In the genomic region with DNA sequence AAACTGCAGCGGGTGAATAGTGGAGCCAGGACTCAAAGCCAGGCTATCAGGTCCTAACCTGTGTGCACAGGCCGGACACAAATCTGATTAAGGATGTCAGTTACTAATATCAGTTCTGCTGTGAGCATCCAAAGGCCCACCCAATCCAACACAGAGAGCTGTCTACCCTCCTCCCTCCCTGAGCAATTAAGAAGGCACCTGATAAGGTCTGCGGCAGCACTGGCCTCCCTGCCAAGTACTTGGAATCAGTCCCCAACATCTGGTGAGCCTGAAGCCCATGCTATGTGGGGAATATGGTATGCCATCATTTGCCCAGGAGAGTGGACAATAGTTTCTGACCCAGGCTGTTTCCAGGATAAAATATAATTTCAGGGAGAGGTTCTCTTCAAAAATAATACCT, we compare ENCODE assay signal across 24 cellular contexts. TPM values are rescaled to one million over a fixed set of nuclear protein-coding genes. Genes with fewer than 3 reads are reported as not detected.
DNase-seq lines count a peak whose midpoint lies in the region; ATAC-seq, FAIRE-seq and TF ChIP-seq lines count a peak whose summit lies in the region.
"Had no signal": no experiment of that assay in that cellular context is flagged by ENCODE, and none has a peak within 500 bp of the region (broad histone marks: within the 10 kb centered on the region; RNA-seq: fewer than 3 reads in every experiment).

No MANE protein-coding gene starts in this region.

- H3K14ac ChIP-seq in mesenchymal stem cell (ENCODE audit: low read length in 2 of 2) = no peak overlapping the region

- H2BK120ac ChIP-seq in mesenchymal stem cell (ENCODE audit: low read depth, low read length) = no peak overlapping the region

- no peak overlapping the region for H2BK5ac ChIP-seq in mesenchymal stem cell (ENCODE audit: low read depth, low read length, poor library complexity, severe bottlenecking)

- H3K4me2 ChIP-seq in SK-N-SH (no peak overlapping the region), K562 (ENCODE audit: insufficient read depth, low read length) (no peak overlapping the region), mesenchymal stem cell (ENCODE audit: low read length, poor library complexity, severe bottlenecking) (no peak overlapping the region)

- no peaks in the 10 kb centered on the region for H3K9me1 ChIP-seq in K562 (ENCODE audit: control insufficient read depth, insufficient read depth, low read length)

- no peak overlapping the region for H3K4ac ChIP-seq in mesenchymal stem cell (ENCODE audit: low read depth in 1 of 2, low read length in 2 of 2)

- no peaks in the 10 kb centered on the region for H3K36me3 Mint-ChIP-seq in activated naive CD4-positive, alpha-beta T cell treated with anti-CD3 and anti-CD28 coated beads for 36 hours (ENCODE audit: low read depth)

- H3K4me3 Mint-ChIP-seq in activated naive CD4-positive, alpha-beta T cell treated with anti-CD3 and anti-CD28 coated beads for 36 hours = no peak overlapping the region
- H3K4me3 Mint-ChIP-seq: CD14-positive monocyte; CD8-positive, alpha-beta T cell had no signal

- H3K23ac ChIP-seq in mesenchymal stem cell (ENCODE audit: low read length in 2 of 2) = no peak overlapping the region

- peaks cover 6 to 13% of the 10 kb centered on the region in 2 experiments; a peak in 3 of 4 replicates for H3K4me1 ChIP-seq in SK-N-SH (ENCODE audit: control insufficient read depth in 1 of 2, insufficient read depth in 2 of 2, low read depth in 1 of 2, low read length in 1 of 2)
- peaks cover 6 to 16% of the 10 kb centered on the region in 2 experiments; a peak in 4 of 5 replicates for H3K4me1 ChIP-seq in K562 (replicated peaks in 1 of 2; ENCODE audit: control insufficient read depth in 2 of 2, insufficient read depth in 2 of 2, low read length in 2 of 2)
- peaks cover 14% of the 10 kb centered on the region for H3K4me1 ChIP-seq in mesenchymal stem cell (ENCODE audit: control insufficient read depth, insufficient read depth, low read depth, low read length)
- H3K4me1 ChIP-seq in effector memory CD4-positive, alpha-beta T cell (ENCODE audit: control insufficient read depth, insufficient read depth, low read length, poor library complexity, severe bottlenecking) = peaks cover 8% of the 10 kb centered on the region

- H3K4me3 ChIP-seq in SK-N-SH (ENCODE audit: low read depth in 2 of 2, low read length in 1 of 2) = no peak overlapping the region
- no peak overlapping the region for H3K4me3 ChIP-seq in K562
- H3K4me3 ChIP-seq in mesenchymal stem cell (ENCODE audit: insufficient read depth in 1 of 2, low read depth in 1 of 2, low read length in 2 of 2) = peak overlapping the region in 1 of 2 experiments; percentile 98
- H3K4me3 ChIP-seq in effector memory CD4-positive, alpha-beta T cell (ENCODE audit: insufficient read depth, low read depth, low read length, poor library complexity, severe bottlenecking) = no peak overlapping the region

- BruUV-seq in K562 (replicated peaks; lab: Mats Ljungman, UMichigan) = no TSS peak

- DNase-seq in SK-N-SH = peak; percentile 21
- DNase-seq in K562 (ENCODE audit: extremely low read depth in 1 of 4, low spot score in 3 of 4) = no peak
- DNase-seq in mesenchymal stem cell = no peak
- no peak for DNase-seq in HuH-7 (ENCODE audit: low spot score)
- no peak for DNase-seq in activated naive CD4-positive, alpha-beta T cell treated with anti-CD3 and anti-CD28 coated beads for 36 hours
- no peak for DNase-seq in effector memory CD4-positive, alpha-beta T cell
- DNase-seq: CD8-positive, alpha-beta T cell; COR-L47; DMS153; DND-41; GDM1; HCEC 1CT had no signal

- peaks cover 35% of the 10 kb centered on the region for H3K4me1 Mint-ChIP-seq in activated naive CD4-positive, alpha-beta T cell treated with anti-CD3 and anti-CD28 coated beads for 36 hours (ENCODE audit: low read depth)

- H2AFZ ChIP-seq in SK-N-SH (ENCODE audit: low read depth) (no peak overlapping the region), K562 (ENCODE audit: low read depth, low read length) (no peak overlapping the region), mesenchymal stem cell (ENCODE audit: low read depth, low read length) (no peak overlapping the region)

- intact Hi-C loops in K562 (cut with micrococcal nuclease) = no loop called here
- intact Hi-C loops in activated naive CD4-positive, alpha-beta T cell treated with anti-CD3 and anti-CD28 coated beads for 36 hours (cut with micrococcal nuclease) = no loop called here

- TF ChIP-seq EP300 in SK-N-SH (IDR thresholded peaks at IDR 0.05; ENCODE audit: borderline replicate concordance in 1 of 2, low read depth in 1 of 2, low read length in 1 of 2) (no peak), K562 (IDR thresholded peaks at IDR 0.05; ENCODE audit: low read length) (no peak)

- peaks cover 10% of the 10 kb centered on the region for H3F3A ChIP-seq in SK-N-SH (replicated peaks; ENCODE audit: insufficient read depth)

- H3K36me3 ChIP-seq in SK-N-SH (replicated peaks in 1 of 2; ENCODE audit: control insufficient read depth in 1 of 2, insufficient read depth in 2 of 2, low read length in 1 of 2) (no peaks in the 10 kb centered on the region), K562 (ENCODE audit: control insufficient read depth, insufficient read depth, low read length) (no peaks in the 10 kb centered on the region), mesenchymal stem cell (ENCODE audit: control insufficient read depth in 1 of 2, insufficient read depth in 2 of 2, low read depth in 1 of 2, low read length in 2 of 2) (peaks cover 0 to 8% of the 10 kb centered on the region in 2 experiments)
- H3K36me3 ChIP-seq in effector memory CD4-positive, alpha-beta T cell (ENCODE audit: control insufficient read depth, insufficient read depth, low read length) = no peaks in the 10 kb centered on the region

- H3K27me3 Mint-ChIP-seq in activated naive CD4-positive, alpha-beta T cell treated with anti-CD3 and anti-CD28 coated beads for 36 hours (ENCODE audit: low read depth) = no peaks in the 10 kb centered on the region
- H3K27me3 Mint-ChIP-seq: IgD-negative memory B cell had no signal

- peak overlapping the region; percentile 26 for H2BK15ac ChIP-seq in mesenchymal stem cell (ENCODE audit: low read depth, poor library complexity, severe bottlenecking)

- POLR2A ChIA-PET in SK-N-SH (lab: Yijun Ruan, JAX) (no interaction called here), K562 (lab: Yijun Ruan, JAX) (interaction anchor here (1.1 kb wide), 1 partner anchor 104 kb away, joined by 3 read pairs; no protein-coding TSS in a partner anchor)

- no peak overlapping the region for H3K27ac Mint-ChIP-seq in activated naive CD4-positive, alpha-beta T cell treated with anti-CD3 and anti-CD28 coated beads for 36 hours
- H3K27ac Mint-ChIP-seq: CD8-positive, alpha-beta T cell; IgD-negative memory B cell had no signal

- H3K79me2 ChIP-seq in SK-N-SH (ENCODE audit: insufficient read depth) (peaks cover 34% of the 10 kb centered on the region), K562 (ENCODE audit: control insufficient read depth, insufficient read depth, low read length) (no peaks in the 10 kb centered on the region)

- H4K91ac ChIP-seq in mesenchymal stem cell (ENCODE audit: low read length) = no peak overlapping the region

- ATAC-seq in SK-N-SH treated with all-trans-retinoic acid at 6 μM for 48 hours (no peak), K562 (no peak), GM19324 (IDR thresholded peaks at IDR 0.05; ENCODE audit: low FRiP score, unreplicated experiment) (no peak)
- ATAC-seq: CD8-positive, alpha-beta T cell had no signal

- CTCF ChIA-PET in SK-N-SH (lab: Yijun Ruan, JAX) = interaction anchor here (1.7 kb wide), 1 partner anchor 11 kb away, joined by 7 read pairs; no protein-coding TSS in a partner anchor
- CTCF ChIA-PET in K562 (lab: Yijun Ruan, JAX; ENCODE audit: low intra/inter-chr PET ratio) = no interaction called here
- CTCF ChIA-PET in activated naive CD4-positive, alpha-beta T cell treated with anti-CD3 and anti-CD28 coated beads for 36 hours (lab: Charles Lee) = interaction anchor here (1.0 kb wide), 1 partner anchor 78 kb away, joined by 6 read pairs; no protein-coding TSS in a partner anchor

- TF ChIP-seq RAD21 in SK-N-SH (IDR thresholded peaks at IDR 0.05; ENCODE audit: low read length) = no peak
- no peak for TF ChIP-seq RAD21 in K562 (CRISPR knock-in tag; conservative IDR thresholded peaks at IDR 0.05 in 1 of 2, IDR thresholded peaks at IDR 0.05 in 1 of 2)

- no peaks in the 10 kb centered on the region for H3K27me3 ChIP-seq in SK-N-SH (ENCODE audit: insufficient read depth)
- H3K27me3 ChIP-seq in K562 (ENCODE audit: control insufficient read depth in 2 of 2, insufficient read depth in 2 of 2, low read length in 2 of 2) = no peaks in the 10 kb centered on the region
- H3K27me3 ChIP-seq in mesenchymal stem cell (ENCODE audit: control insufficient read depth in 1 of 2, insufficient read depth in 1 of 2, low read length in 2 of 2) = no peaks in the 10 kb centered on the region
- no peaks in the 10 kb centered on the region for H3K27me3 ChIP-seq in effector memory CD4-positive, alpha-beta T cell (replicated peaks; ENCODE audit: control insufficient read depth, insufficient read depth, low read length, poor library complexity, severe bottlenecking)

- WGBS in SK-N-SH (ENCODE audit: low lambda C conversion rate) = 95% methylated on average over 3 of the region's 3 CpGs
- 34% methylated on average over 3 of the region's 3 CpGs for WGBS in K562 (ENCODE audit: insufficient coverage, low coverage, missing lambda C conversion rate)
- WGBS in mesenchymal stem cell = 100% methylated on average over 2 of the region's 3 CpGs

- H3K9ac ChIP-seq in SK-N-SH (no peak overlapping the region), K562 (ENCODE audit: insufficient read depth in 1 of 2, low read depth in 2 of 2, low read length in 2 of 2) (0 out of 4 replicates have a peak overlapping the region, but pooled peaks of 1 of the 2 experiments have one; percentile 21), mesenchymal stem cell (ENCODE audit: low read length) (no peak overlapping the region)

- no peaks in the 10 kb centered on the region for H3K9me2 ChIP-seq in SK-N-SH

- in situ Hi-C loops in K562 (cut with MboI) = no loop called here

- no peak overlapping the region for H2AK5ac ChIP-seq in mesenchymal stem cell (ENCODE audit: low read length, severe bottlenecking)

- H4K20me1 ChIP-seq in SK-N-SH (ENCODE audit: insufficient read depth) (no peaks in the 10 kb centered on the region), K562 (replicated peaks; ENCODE audit: control insufficient read depth, insufficient read depth, low read length) (0 out of 2 replicates have a peak, but pooled peaks cover 5% of the 10 kb centered on the region)

- FAIRE-seq in K562 (lab: Jason Lieb, UNC) = no peak
- FAIRE-seq: D721Med, GM12892, GM19239 had no signal

- H3K79me1 ChIP-seq in mesenchymal stem cell (replicated peaks; ENCODE audit: low read length, poor library complexity, severe bottlenecking) = peaks cover 34% of the 10 kb centered on the region

- no peak for TF ChIP-seq POLR2A in K562 (conservative IDR thresholded peaks at IDR 0.05)

- no peak overlapping the region for H3K18ac ChIP-seq in mesenchymal stem cell (ENCODE audit: low read depth in 1 of 2, low read length in 2 of 2)

- peaks cover 2% of the 10 kb centered on the region for H3K9me3 Mint-ChIP-seq in activated naive CD4-positive, alpha-beta T cell treated with anti-CD3 and anti-CD28 coated beads for 36 hours
- H3K9me3 Mint-ChIP-seq: CD14-positive monocyte; CD8-positive, alpha-beta T cell; IgD-negative memory B cell had no signal

- TF ChIP-seq CTCF in SK-N-SH (IDR thresholded peaks at IDR 0.05) (no peak), K562 (IDR thresholded peaks at IDR 0.05 in 2 of 3, conservative IDR thresholded peaks at IDR 0.05 in 1 of 3; ENCODE audit: insufficient read depth in 2 of 3, low read depth in 1 of 3, low read length in 3 of 3) (no peak)

- no peak overlapping the region for H4K8ac ChIP-seq in mesenchymal stem cell (ENCODE audit: low read length)

- H2BK12ac ChIP-seq in mesenchymal stem cell (ENCODE audit: low read length in 2 of 2) = no peak overlapping the region

- H3K27ac ChIP-seq in SK-N-SH (ENCODE audit: low read depth in 2 of 2, low read length in 1 of 2) (no peak overlapping the region), K562 (ENCODE audit: extremely low read depth, low read depth, low read length) (no peak overlapping the region), mesenchymal stem cell (ENCODE audit: low read length, poor library complexity, severe bottlenecking) (no peak overlapping the region)
- H3K27ac ChIP-seq in effector memory CD4-positive, alpha-beta T cell (ENCODE audit: insufficient read depth, low read length, poor library complexity, severe bottlenecking) = no peak overlapping the region
- H3K27ac ChIP-seq: 22Rv1, HL-60 had no signal

- no peaks in the 10 kb centered on the region for H3K9me3 ChIP-seq in SK-N-SH
- no peaks in the 10 kb centered on the region for H3K9me3 ChIP-seq in K562 (replicated peaks; ENCODE audit: control insufficient read depth, insufficient read depth, low read depth, low read length)
- no peaks in the 10 kb centered on the region for H3K9me3 ChIP-seq in mesenchymal stem cell (ENCODE audit: control insufficient read depth, low read length)
- H3K9me3 ChIP-seq in effector memory CD4-positive, alpha-beta T cell (ENCODE audit: control insufficient read depth, low read length) = no peaks in the 10 kb centered on the region

RNA-seq across cellular contexts. Expression of gene HEBP1, which starts 3.8 kb away (rescaled TPM):
- 16.3 and 17.9 TPM in 2 replicates for polyA plus RNA-seq in SK-N-SH (2012; rRNA removed)
- 24.2 and 25.8 TPM in 2 replicates for polyA plus RNA-seq in SK-N-SH (2012; cell fraction: cytosol; rRNA removed)
- polyA plus RNA-seq in SK-N-SH (2012; cell fraction: nucleus; rRNA removed) = 12.7 and 18.1 TPM in 2 replicates
- total RNA-seq in K562 (2011; cell fraction: chromatin; rRNA removed; ENCODE audit: low replicate concordance) = 3.2 and 4.8 TPM in 2 replicates
- total RNA-seq in K562 (2011; cell fraction: nucleolus; rRNA removed) = 1.7 and 1.8 TPM in 2 replicates
- 4.2 and 4.4 TPM in 2 replicates for total RNA-seq in K562 (2011; cell fraction: nucleoplasm; rRNA removed)
- 2.3 and 2.7 TPM in 2 replicates for total RNA-seq in K562 (2014; rRNA removed)
- total RNA-seq in K562 (2014; rRNA removed; fragmentation: Illumina TruSeq; extraction: Trizol) = 1.3 and 1.8 TPM in 2 replicates
- total RNA-seq in K562 (2015; rRNA removed; fragmentation: Illumina TruSeq; extraction: Trizol) = 1.3 and 1.6 TPM in 2 replicates
- 8.3 and 8.6 TPM in 2 replicates for total RNA-seq in K562 (2021)
- polyA plus RNA-seq in K562 (2011; rRNA removed) = 2.4 and 5.2 TPM in 2 replicates
- polyA plus RNA-seq in K562 (2011; cell fraction: cytosol; rRNA removed) = 2.8 and 5.6 TPM in 2 replicates
- polyA plus RNA-seq in K562 (2011; cell fraction: nucleus; rRNA removed) = 2.6 and 3.0 TPM in 2 replicates
- polyA plus RNA-seq in K562 (2012) = 9.0 and 17.5 TPM in 2 replicates
- polyA plus RNA-seq in K562 (2014; fragmentation: Illumina TruSeq; extraction: Trizol) = 10.1 and 11.1 TPM in 2 replicates
- polyA plus RNA-seq in K562 (2014; fragmentation: Nextera tagmentation; extraction: Ambion mirVana) = 1 to 10 TPM; 1.1 to 1.4 TPM
- polyA plus RNA-seq in K562 (2014; rRNA removed) = 5.1 and 5.4 TPM in 2 replicates
- 4.2 and 5.4 TPM in 2 replicates for polyA minus RNA-seq in K562 (2011; rRNA and poly(A)+ RNA removed)
- 4.4 and 4.7 TPM in 2 replicates for polyA minus RNA-seq in K562 (2011; cell fraction: cytosol; rRNA and poly(A)+ RNA removed)
- polyA minus RNA-seq in K562 (2011; cell fraction: nucleus; rRNA and poly(A)+ RNA removed) = 1.8 and 3.0 TPM in 2 replicates
- polyA plus RNA-seq in mesenchymal stem cell (2013, experiment 1 of 2) = 91.3 TPM
- polyA plus RNA-seq in mesenchymal stem cell (2013, experiment 2 of 2) = 90.4 TPM
- 10 to 100 TPM; 28.7 to 32.3 TPM for total RNA-seq in activated naive CD4-positive, alpha-beta T cell treated with anti-CD3 and anti-CD28 coated beads for 36 hours

RNA-seq across cellular contexts. Expression of gene GPRC5D, which starts 44.3 kb away (rescaled TPM):
- polyA plus RNA-seq in SK-N-SH (2012; rRNA removed) (not detected in 2 replicates), K562 (2011; rRNA removed) (0.08 TPM in 1 of 2 replicates, not detected in the other), K562 (2014; fragmentation: Illumina TruSeq; extraction: Trizol) (not detected in 2 replicates), K562 (2014; fragmentation: Nextera tagmentation; extraction: Ambion mirVana) (1 to 10 TPM; 1.0 to 1.1 TPM), K562 (2014; rRNA removed) (not detected in 2 replicates)
- polyA plus RNA-seq in SK-N-SH (2012; cell fraction: cytosol; rRNA removed) = not detected in 2 replicates
- 0.14 TPM in 1 of 2 replicates, not detected in the other for polyA plus RNA-seq in SK-N-SH (2012; cell fraction: nucleus; rRNA removed)
- total RNA-seq in K562 (2011; cell fraction: chromatin; rRNA removed; ENCODE audit: low replicate concordance) = not detected in 2 replicates
- not detected in 2 replicates for total RNA-seq in K562 (2011; cell fraction: nucleolus; rRNA removed)
- total RNA-seq in K562 (2011; cell fraction: nucleoplasm; rRNA removed) = not detected in 2 replicates
- total RNA-seq in K562 (2014; rRNA removed) (not detected in 2 replicates), K562 (2014; rRNA removed; fragmentation: Illumina TruSeq; extraction: Trizol) (not detected in 2 replicates), K562 (2015; rRNA removed; fragmentation: Illumina TruSeq; extraction: Trizol) (not detected in 2 replicates), K562 (2021) (not detected in 2 replicates)
- not detected in 2 replicates for polyA plus RNA-seq in K562 (2011; cell fraction: cytosol; rRNA removed)
- polyA plus RNA-seq in K562 (2011; cell fraction: nucleus; rRNA removed) = not detected in 2 replicates
- 0.86 and 1.0 TPM in 2 replicates for polyA plus RNA-seq in K562 (2012)
- polyA minus RNA-seq in K562 (2011; rRNA and poly(A)+ RNA removed) = not detected in 2 replicates
- not detected in 2 replicates for polyA minus RNA-seq in K562 (2011; cell fraction: cytosol; rRNA and poly(A)+ RNA removed)
- polyA minus RNA-seq in K562 (2011; cell fraction: nucleus; rRNA and poly(A)+ RNA removed) = not detected in 2 replicates
- polyA plus RNA-seq in mesenchymal stem cell (2013, experiment 1 of 2) = not detected
- not detected for polyA plus RNA-seq in mesenchymal stem cell (2013, experiment 2 of 2)
- total RNA-seq in activated naive CD4-positive, alpha-beta T cell treated with anti-CD3 and anti-CD28 coated beads for 36 hours = not detected
- total RNA-seq: A673; CD8-positive, alpha-beta T cell; H4 had no signal
- polyA plus RNA-seq: BJ, CD14-positive monocyte had no signal

RNA-seq across cellular contexts. Expression of gene FAM234B, which starts 47.9 kb away (rescaled TPM):
- polyA plus RNA-seq in SK-N-SH (2012; rRNA removed) (3.7 and 4.9 TPM in 2 replicates), K562 (2011; rRNA removed) (4.3 and 7.0 TPM in 2 replicates), K562 (2014; fragmentation: Illumina TruSeq; extraction: Trizol) (1.9 and 2.0 TPM in 2 replicates), K562 (2014; fragmentation: Nextera tagmentation; extraction: Ambion mirVana) (1 to 10 TPM in 1 of 2 experiments, under 1 TPM in 1; 1.00 to 2.3 TPM), K562 (2014; rRNA removed) (1.6 and 2.0 TPM in 2 replicates)
- polyA plus RNA-seq in SK-N-SH (2012; cell fraction: cytosol; rRNA removed) = 3.1 and 3.8 TPM in 2 replicates
- 2.2 and 3.4 TPM in 2 replicates for polyA plus RNA-seq in SK-N-SH (2012; cell fraction: nucleus; rRNA removed)
- total RNA-seq in K562 (2011; cell fraction: chromatin; rRNA removed; ENCODE audit: low replicate concordance) = 7.7 and 8.2 TPM in 2 replicates
- 9.3 and 10.3 TPM in 2 replicates for total RNA-seq in K562 (2011; cell fraction: nucleolus; rRNA removed)
- total RNA-seq in K562 (2011; cell fraction: nucleoplasm; rRNA removed) = 9.8 and 13.1 TPM in 2 replicates
- total RNA-seq in K562 (2014; rRNA removed) (1.3 and 2.4 TPM in 2 replicates), K562 (2014; rRNA removed; fragmentation: Illumina TruSeq; extraction: Trizol) (2.2 and 2.6 TPM in 2 replicates), K562 (2015; rRNA removed; fragmentation: Illumina TruSeq; extraction: Trizol) (1.6 and 2.0 TPM in 2 replicates), K562 (2021) (2.2 and 2.3 TPM in 2 replicates)
- 2.3 and 5.7 TPM in 2 replicates for polyA plus RNA-seq in K562 (2011; cell fraction: cytosol; rRNA removed)
- 2.8 and 3.7 TPM in 2 replicates for polyA plus RNA-seq in K562 (2011; cell fraction: nucleus; rRNA removed)
- 1.7 and 1.8 TPM in 2 replicates for polyA plus RNA-seq in K562 (2012)
- 12.1 and 18.7 TPM in 2 replicates for polyA minus RNA-seq in K562 (2011; rRNA and poly(A)+ RNA removed)
- 4.9 and 6.5 TPM in 2 replicates for polyA minus RNA-seq in K562 (2011; cell fraction: cytosol; rRNA and poly(A)+ RNA removed)
- polyA minus RNA-seq in K562 (2011; cell fraction: nucleus; rRNA and poly(A)+ RNA removed) = 4.2 and 12.6 TPM in 2 replicates
- 2.3 TPM for polyA plus RNA-seq in mesenchymal stem cell (2013, experiment 1 of 2)
- 2.5 TPM for polyA plus RNA-seq in mesenchymal stem cell (2013, experiment 2 of 2)
- total RNA-seq in activated naive CD4-positive, alpha-beta T cell treated with anti-CD3 and anti-CD28 coated beads for 36 hours = 1 to 10 TPM; 7.4 to 7.7 TPM
